21 cellular contexts compared by ENCODE assay signal in the genomic region with DNA sequence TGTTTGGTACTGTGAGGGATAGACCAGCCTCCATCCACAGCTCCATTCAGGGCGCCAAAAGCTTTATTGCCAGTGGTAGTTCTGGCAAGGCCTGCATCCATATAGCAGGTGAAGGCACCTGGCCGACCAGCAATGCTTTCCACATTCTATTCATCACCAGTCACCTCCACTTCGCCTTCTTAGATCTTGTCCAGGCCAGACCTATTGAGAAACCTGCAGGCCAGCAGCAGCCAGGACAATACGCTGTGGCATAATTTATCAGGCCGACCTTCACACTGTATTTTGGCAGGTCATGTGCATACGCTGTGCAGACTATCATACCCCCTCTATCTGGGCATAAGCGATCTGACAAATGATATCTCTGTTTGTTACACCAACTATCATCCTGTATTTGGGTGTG. TPM values are rescaled to one million over a fixed set of nuclear protein-coding genes. Genes with fewer than 3 reads are reported as not detected.
DNase-seq lines count a peak whose midpoint lies in the region; ATAC-seq, FAIRE-seq and TF ChIP-seq lines count a peak whose summit lies in the region.
"Had no signal": no experiment of that assay in that cellular context is flagged by ENCODE, and none has a peak within 500 bp of the region (broad histone marks: within the 10 kb centered on the region; RNA-seq: fewer than 3 reads in every experiment).

No MANE protein-coding gene starts in this region.

- H3K36me3 ChIP-seq in Caco-2 (ENCODE audit: control insufficient read depth, insufficient read depth, low read length) = no peaks in the 10 kb centered on the region
- H3K36me3 ChIP-seq in K562 (ENCODE audit: control insufficient read depth, insufficient read depth, low read length) = no peaks in the 10 kb centered on the region
- no peaks in the 10 kb centered on the region for H3K36me3 ChIP-seq in lower lobe of right lung
- H3K36me3 ChIP-seq in left lung = no peaks in the 10 kb centered on the region

- in situ Hi-C loops in K562 (cut with MboI) = loop anchor here (5.0 kb wide), 2 partner anchors 103 to 163 kb away; a partner anchor contains a TSS

- no peaks in the 10 kb centered on the region for H3K27me3 Mint-ChIP-seq in Caco-2 (ENCODE audit: insufficient read depth, unreplicated experiment)
- H3K27me3 Mint-ChIP-seq in Calu3 (ENCODE audit: unreplicated experiment) = peaks cover 43% of the 10 kb centered on the region

- H4K20me1 ChIP-seq in K562 (replicated peaks; ENCODE audit: control insufficient read depth, insufficient read depth, low read length) = no peaks in the 10 kb centered on the region

- no peaks in the 10 kb centered on the region for H3K79me2 ChIP-seq in K562 (ENCODE audit: control insufficient read depth, insufficient read depth, low read length)

- no peak overlapping the region for H3K9ac ChIP-seq in K562 (ENCODE audit: insufficient read depth in 1 of 2, low read depth in 2 of 2, low read length in 2 of 2)
- H3K9ac ChIP-seq: KMS-11 had no signal

- TF ChIP-seq EP300 in K562 (IDR thresholded peaks at IDR 0.05; ENCODE audit: low read length) = no peak

- TF ChIP-seq POLR2A in K562 (conservative IDR thresholded peaks at IDR 0.05) = no peak

- 54% methylated on average over 6 of the region's 7 CpGs for WGBS in K562 (ENCODE audit: insufficient coverage, low coverage, missing lambda C conversion rate)

- intact Hi-C loops in Caco-2 (cut with micrococcal nuclease; ENCODE audit: unreplicated experiment) (loop anchor here (1.0 to 5.0 kb wide), 4 partner anchors 70 to 163 kb away; a partner anchor contains a TSS), Calu3 (cut with micrococcal nuclease; ENCODE audit: unreplicated experiment) (no loop called here), K562 (cut with micrococcal nuclease) (loop anchor here (1.0 to 5.0 kb wide), 2 partner anchors 103 to 161 kb away; no protein-coding TSS in a partner anchor), lower lobe of right lung (cut with DNase I) (no loop called here), left lung (cut with DNase I) (no loop called here)

- H2AFZ ChIP-seq in K562 (ENCODE audit: low read depth, low read length) = no peak overlapping the region

- CTCF ChIA-PET in Caco-2 (lab: Charles Lee) (interaction anchor here (1.1 kb wide), 1 partner anchor 17 kb away, joined by 4 read pairs; no protein-coding TSS in a partner anchor), Calu3 (lab: Charles Lee) (no interaction called here), K562 (lab: Yijun Ruan, JAX; ENCODE audit: low intra/inter-chr PET ratio) (no interaction called here)

- no peak for ATAC-seq in K562
- ATAC-seq in lower lobe of right lung = no peak
- no peak for ATAC-seq in HG03159 (IDR thresholded peaks at IDR 0.05; ENCODE audit: unreplicated experiment)
- ATAC-seq in GM21447 (IDR thresholded peaks at IDR 0.05; ENCODE audit: unreplicated experiment) = no peak
- no peak for ATAC-seq in left lung

- H3K9me1 ChIP-seq in K562 (ENCODE audit: control insufficient read depth, insufficient read depth, low read length) = no peaks in the 10 kb centered on the region

- no peak overlapping the region for H3K4me3 ChIP-seq in Caco-2 (ENCODE audit: low read depth, low read length)
- H3K4me3 ChIP-seq in K562 = no peak overlapping the region
- no peak overlapping the region for H3K4me3 ChIP-seq in lower lobe of right lung
- H3K4me3 ChIP-seq in left lung = no peak overlapping the region
- H3K4me3 ChIP-seq: SK-N-MC had no signal

- TF ChIP-seq RAD21 in K562 (CRISPR knock-in tag; conservative IDR thresholded peaks at IDR 0.05 in 1 of 2, IDR thresholded peaks at IDR 0.05 in 1 of 2) = no peak

- DNase-seq in Caco-2 (peak in 1 of 2 experiments; percentile 35), Calu3 (no peak), K562 (ENCODE audit: extremely low read depth in 1 of 4, low spot score in 3 of 4) (no peak), lower lobe of right lung (peak; percentile 15), NCI-H2107 (lab: John Stamatoyannopoulos, UW) (no peak), left lung (no peak)
- DNase-seq: AML-193, NCI-H187, NCI-H2227 treated with DMSO at 0.1 percent for 48 hours, NCI-H510A treated with DMSO at 0.1 percent for 48 hours, NCI-H774, OCI-M1, SHP77 had no signal

- BruUV-seq in Caco-2 (replicated peaks; lab: Mats Ljungman, UMichigan) (TSS peak; percentile 92), Calu3 (replicated peaks; lab: Mats Ljungman, UMichigan) (no TSS peak), K562 (replicated peaks; lab: Mats Ljungman, UMichigan) (no TSS peak)

- no peak overlapping the region for H3K27ac ChIP-seq in K562 (ENCODE audit: extremely low read depth, low read depth, low read length)
- no peak overlapping the region for H3K27ac ChIP-seq in lower lobe of right lung
- H3K27ac ChIP-seq in left lung = no peak overlapping the region
- H3K27ac ChIP-seq: KMS-11, SK-N-MC had no signal

- H3K4me1 ChIP-seq in Caco-2 (peaks cover 37% of the 10 kb centered on the region), K562 (replicated peaks in 1 of 2; ENCODE audit: control insufficient read depth in 2 of 2, insufficient read depth in 2 of 2, low read length in 2 of 2) (peaks cover 10 to 26% of the 10 kb centered on the region in 2 experiments; a peak in 4 of 5 replicates), lower lobe of right lung (no peaks in the 10 kb centered on the region), left lung (no peaks in the 10 kb centered on the region)

- H3K9me3 ChIP-seq in Caco-2 (peaks cover 3% of the 10 kb centered on the region; the same call in 1 of the 2 replicates), K562 (replicated peaks; ENCODE audit: control insufficient read depth, insufficient read depth, low read depth, low read length) (no peaks in the 10 kb centered on the region), lower lobe of right lung (no peaks in the 10 kb centered on the region), left lung (no peaks in the 10 kb centered on the region)

- H3K4me1 Mint-ChIP-seq in Caco-2 (ENCODE audit: low read depth, unreplicated experiment) (peaks cover 16% of the 10 kb centered on the region), Calu3 (ENCODE audit: low read depth, unreplicated experiment) (peaks cover 19% of the 10 kb centered on the region)

- TF ChIP-seq CTCF in Caco-2 (IDR thresholded peaks at IDR 0.05; ENCODE audit: insufficient read depth in 1 of 2, low read depth in 1 of 2, low read length in 1 of 2, severe bottlenecking in 1 of 2, unreplicated experiment in 1 of 2) (no peak), Calu3 (IDR thresholded peaks at IDR 0.05; ENCODE audit: unreplicated experiment) (no peak), K562 (IDR thresholded peaks at IDR 0.05 in 2 of 3, conservative IDR thresholded peaks at IDR 0.05 in 1 of 3; ENCODE audit: insufficient read depth in 2 of 3, low read depth in 1 of 3, low read length in 3 of 3) (no peak), lower lobe of right lung (IDR thresholded peaks at IDR 0.05) (no peak), left lung (IDR thresholded peaks at IDR 0.05) (no peak)

- H3K9me3 Mint-ChIP-seq in Caco-2 (ENCODE audit: unreplicated experiment) = peaks cover 29% of the 10 kb centered on the region
- H3K9me3 Mint-ChIP-seq in Calu3 (ENCODE audit: low read depth, unreplicated experiment) = no peaks in the 10 kb centered on the region

- no peaks in the 10 kb centered on the region for H3K36me3 Mint-ChIP-seq in Caco-2 (ENCODE audit: insufficient read depth, unreplicated experiment)
- no peaks in the 10 kb centered on the region for H3K36me3 Mint-ChIP-seq in Calu3 (ENCODE audit: insufficient read depth, unreplicated experiment)
- H3K36me3 Mint-ChIP-seq: CD14-positive monocyte had no signal

- FAIRE-seq in K562 (lab: Jason Lieb, UNC) = no peak
- FAIRE-seq: G401.6 had no signal

- H3K27me3 ChIP-seq in Caco-2 (replicated peaks; ENCODE audit: control insufficient read depth, insufficient read depth, low read length) = no peaks in the 10 kb centered on the region
- H3K27me3 ChIP-seq in K562 (ENCODE audit: control insufficient read depth in 2 of 2, insufficient read depth in 2 of 2, low read length in 2 of 2) = peaks cover 0 to 16% of the 10 kb centered on the region in 2 experiments; a peak in 2 of 5 replicates
- H3K27me3 ChIP-seq in lower lobe of right lung (ENCODE audit: low read depth) = peaks cover 52% of the 10 kb centered on the region
- peaks cover 0 to 79% of the 10 kb centered on the region in 2 donors for H3K27me3 ChIP-seq in left lung

- H3K27ac Mint-ChIP-seq in Caco-2 (ENCODE audit: unreplicated experiment) = peak overlapping the region; percentile 4
- no peak overlapping the region for H3K27ac Mint-ChIP-seq in Calu3 (ENCODE audit: unreplicated experiment)

- H3K4me3 Mint-ChIP-seq in Caco-2 (ENCODE audit: unreplicated experiment) (peak overlapping the region; percentile 75), Calu3 (ENCODE audit: low read depth, unreplicated experiment) (peak overlapping the region; percentile 59)

- H3K4me2 ChIP-seq in K562 (ENCODE audit: insufficient read depth, low read length) = 0 out of 2 replicates have a peak overlapping the region, but pooled peaks have one; percentile 18
- H3K4me2 ChIP-seq: KMS-11 had no signal

- POLR2A ChIA-PET in Caco-2 (lab: Charles Lee) (no interaction called here), K562 (lab: Yijun Ruan, JAX) (no interaction called here)

RNA-seq across cellular contexts. Expression of a gene that starts 15.2 kb away (rescaled TPM):
- total RNA-seq in Caco-2 (2022) (1.5 and 3.2 TPM in 2 replicates), Calu3 (2022) (1.2 and 1.7 TPM in 2 replicates), K562 (2014; rRNA removed) (under 0.01 TPM in 1 of 2 replicates, not detected in the other), K562 (2014; rRNA removed; fragmentation: Illumina TruSeq; extraction: Trizol) (not detected in 2 replicates), K562 (2015; rRNA removed; fragmentation: Illumina TruSeq; extraction: Trizol) (not detected in 2 replicates), K562 (2021) (0.11 TPM in 1 of 2 replicates, not detected in the other), lower lobe of right lung (10.3 TPM), left lung (10 to 100 TPM in 1 of 2 donors, 1 to 10 TPM in 1; 8.4 to 10.4 TPM)
- 0.86 TPM in 1 of 2 replicates, not detected in the other for total RNA-seq in K562 (2011; cell fraction: chromatin; rRNA removed; ENCODE audit: low replicate concordance)
- 1.5 and 1.8 TPM in 2 replicates for total RNA-seq in K562 (2011; cell fraction: nucleolus; rRNA removed)
- 2.1 TPM in 1 of 2 replicates, not detected in the other for total RNA-seq in K562 (2011; cell fraction: nucleoplasm; rRNA removed)
- polyA plus RNA-seq in K562 (2011; rRNA removed) (0.20 and 0.26 TPM in 2 replicates), K562 (2014; fragmentation: Illumina TruSeq; extraction: Trizol) (not detected in 2 replicates), K562 (2014; fragmentation: Nextera tagmentation; extraction: Ambion mirVana) (not detected), K562 (2014; rRNA removed) (0.07 TPM in 1 of 2 replicates, not detected in the other)
- polyA plus RNA-seq in K562 (2011; cell fraction: cytosol; rRNA removed) = 0.04 and 0.18 TPM in 2 replicates
- 0.52 and 2.3 TPM in 2 replicates for polyA plus RNA-seq in K562 (2011; cell fraction: nucleus; rRNA removed)
- 0.07 and 1.1 TPM in 2 replicates for polyA plus RNA-seq in K562 (2012)
- polyA minus RNA-seq in K562 (2011; rRNA and poly(A)+ RNA removed) = not detected in 2 replicates
- not detected in 2 replicates for polyA minus RNA-seq in K562 (2011; cell fraction: cytosol; rRNA and poly(A)+ RNA removed)
- 0.11 and 0.27 TPM in 2 replicates for polyA minus RNA-seq in K562 (2011; cell fraction: nucleus; rRNA and poly(A)+ RNA removed)
- total RNA-seq: M059J had no signal

RNA-seq across cellular contexts. Expression of a gene that starts 57.0 kb away (rescaled TPM):
- total RNA-seq in Caco-2 (2022) (not detected in 2 replicates), Calu3 (2022) (not detected in 2 replicates), K562 (2014; rRNA removed) (not detected in 2 replicates), K562 (2014; rRNA removed; fragmentation: Illumina TruSeq; extraction: Trizol) (not detected in 2 replicates), K562 (2015; rRNA removed; fragmentation: Illumina TruSeq; extraction: Trizol) (not detected in 2 replicates), K562 (2021) (not detected in 2 replicates), lower lobe of right lung (0.38 TPM), left lung (under 1 TPM in 1 of 2 donors, not detected in 1; 0.24 TPM)
- total RNA-seq in K562 (2011; cell fraction: chromatin; rRNA removed; ENCODE audit: low replicate concordance) = 0.14 TPM in 1 of 2 replicates, not detected in the other
- total RNA-seq in K562 (2011; cell fraction: nucleolus; rRNA removed) = not detected in 2 replicates
- total RNA-seq in K562 (2011; cell fraction: nucleoplasm; rRNA removed) = not detected in 2 replicates
- polyA plus RNA-seq in K562 (2011; rRNA removed) (not detected in 2 replicates), K562 (2014; fragmentation: Illumina TruSeq; extraction: Trizol) (not detected in 2 replicates), K562 (2014; fragmentation: Nextera tagmentation; extraction: Ambion mirVana) (not detected), K562 (2014; rRNA removed) (not detected in 2 replicates)
- 0.01 TPM in 1 of 2 replicates, not detected in the other for polyA plus RNA-seq in K562 (2011; cell fraction: cytosol; rRNA removed)
- not detected in 2 replicates for polyA plus RNA-seq in K562 (2011; cell fraction: nucleus; rRNA removed)
- polyA plus RNA-seq in K562 (2012) = not detected in 2 replicates
- 0.15 TPM in 1 of 2 replicates, not detected in the other for polyA minus RNA-seq in K562 (2011; rRNA and poly(A)+ RNA removed)
- not detected in 2 replicates for polyA minus RNA-seq in K562 (2011; cell fraction: cytosol; rRNA and poly(A)+ RNA removed)
- polyA minus RNA-seq in K562 (2011; cell fraction: nucleus; rRNA and poly(A)+ RNA removed) = not detected in 2 replicates
- total RNA-seq: HT-29, M059J had no signal
- polyA plus RNA-seq: CD14-positive monocyte had no signal

Comparison
In these comparisons a context has a peak if more than half of its experiments do, and no peak if none do; other contexts are left out.
1. intact Hi-C loops: an anchor here in Caco-2 (1.0 to 5.0 kb wide) and K562 (1.0 to 5.0 kb wide); none called in Calu3, lower lobe of right lung and left lung.